Comparison of ENCODE assay signal across 26 cellular contexts in the genomic region with DNA sequence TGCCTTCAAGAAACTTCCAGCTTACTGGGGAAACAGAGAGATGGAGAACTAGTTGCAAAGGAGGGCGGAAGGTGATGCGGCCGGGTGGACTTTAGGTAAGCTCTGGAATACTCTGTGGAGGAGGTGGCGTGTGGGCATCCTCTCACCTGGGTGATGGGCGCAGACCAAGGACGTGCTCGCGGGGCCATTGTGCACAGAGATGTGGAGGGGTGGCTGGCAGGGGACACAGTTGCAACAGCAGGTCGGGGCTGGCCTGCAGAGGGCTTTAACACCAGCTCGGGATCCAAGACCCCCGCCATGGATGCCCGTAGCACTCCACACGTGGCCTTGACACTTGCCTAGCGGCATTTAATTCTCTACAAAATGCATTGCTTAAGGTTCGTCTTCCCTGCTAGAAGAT. TPM values are rescaled to one million over a fixed set of nuclear protein-coding genes. Genes with fewer than 3 reads are reported as not detected.
DNase-seq lines count a peak whose midpoint lies in the region; ATAC-seq and TF ChIP-seq lines count a peak whose summit lies in the region.
"Had no signal": no experiment of that assay in that cellular context is flagged by ENCODE, and none has a peak within 500 bp of the region (broad histone marks: within the 10 kb centered on the region; RNA-seq: fewer than 3 reads in every experiment).

No MANE protein-coding gene starts in this region.

- ATAC-seq in activated naive CD8-positive, alpha-beta T cell treated with anti-CD3 and anti-CD28 coated beads, Interleukin-2, amount 10 ng/mL, durations not matched to agents 7 days and 5 days (ENCODE audit: low read depth): no peak
- no peak for ATAC-seq in activated naive CD8-positive, alpha-beta T cell treated with anti-CD3 and anti-CD28 coated beads, Interleukin-2, amount 50 U/mL, for 24 hours
- ATAC-seq in WTC11 (no peak), GM21526 (IDR thresholded peaks at IDR 0.05; ENCODE audit: low FRiP score, unreplicated experiment) (no peak), GM21447 (IDR thresholded peaks at IDR 0.05; ENCODE audit: unreplicated experiment) (no peak)
- ATAC-seq: GM12878 had no signal

- H3K4me1 Mint-ChIP-seq in activated naive CD8-positive, alpha-beta T cell treated with anti-CD3 and anti-CD28 coated beads, Interleukin-2, amount 10 ng/mL, durations not matched to agents 7 days and 5 days: peaks cover 4% of the 10 kb centered on the region
- peaks cover 2% of the 10 kb centered on the region for H3K4me1 Mint-ChIP-seq in activated naive CD8-positive, alpha-beta T cell treated with anti-CD3 and anti-CD28 coated beads, Interleukin-2, amount 50 U/mL, for 24 hours
- peaks cover 9% of the 10 kb centered on the region for H3K4me1 Mint-ChIP-seq in WTC11
- H3K4me1 Mint-ChIP-seq in nephron: peaks cover 12% of the 10 kb centered on the region
- peaks cover 20% of the 10 kb centered on the region for H3K4me1 Mint-ChIP-seq in type B pancreatic cell (ENCODE audit: unreplicated experiment)

- H3K36me3 Mint-ChIP-seq in activated naive CD8-positive, alpha-beta T cell treated with anti-CD3 and anti-CD28 coated beads, Interleukin-2, amount 10 ng/mL, durations not matched to agents 7 days and 5 days: no peaks in the 10 kb centered on the region
- no peaks in the 10 kb centered on the region for H3K36me3 Mint-ChIP-seq in activated naive CD8-positive, alpha-beta T cell treated with anti-CD3 and anti-CD28 coated beads, Interleukin-2, amount 50 U/mL, for 24 hours (ENCODE audit: low read depth)
- H3K36me3 Mint-ChIP-seq in WTC11: peaks cover 9% of the 10 kb centered on the region; the same call in 1 of the 2 replicates
- H3K36me3 Mint-ChIP-seq in nephron (ENCODE audit: low read depth): peaks cover 18% of the 10 kb centered on the region
- H3K36me3 Mint-ChIP-seq in type B pancreatic cell: peaks cover 8% of the 10 kb centered on the region

- no peak for DNase-seq in activated naive CD8-positive, alpha-beta T cell treated with anti-CD3 and anti-CD28 coated beads, Interleukin-2, amount 10 ng/mL, durations not matched to agents 7 days and 5 days
- DNase-seq in activated naive CD8-positive, alpha-beta T cell treated with anti-CD3 and anti-CD28 coated beads, Interleukin-2, amount 50 U/mL, for 24 hours: no peak
- DNase-seq in WTC11 (ENCODE audit: low spot score) (no peak), type B pancreatic cell (ENCODE audit: extremely low spot score, unreplicated experiment) (no peak), SHP77 treated with DMSO at 0.1 percent for 48 hours (lab: John Stamatoyannopoulos, UW) (no peak)
- DNase-seq: Caco-2; CD4-positive, alpha-beta memory T cell; DMS 273 treated with DMSO at 0.1 percent for 48 hours; DMS79; EL; GDM1; GOT3; HCEC 1CT; KG1; MM.1S; NCI-H1417; NCI-H1694 treated with DMSO at 0.1 percent for 48 hours; NCI-H2081; NCI-H2227 treated with DMSO at 0.1 percent for 48 hours; NCI-H526 treated with DMSO at 0.1 percent for 48 hours; Peyer's patch; SK-N-SH had no signal

- H3K27me3 Mint-ChIP-seq in activated naive CD8-positive, alpha-beta T cell treated with anti-CD3 and anti-CD28 coated beads, Interleukin-2, amount 10 ng/mL, durations not matched to agents 7 days and 5 days: no peaks in the 10 kb centered on the region
- no peaks in the 10 kb centered on the region for H3K27me3 Mint-ChIP-seq in activated naive CD8-positive, alpha-beta T cell treated with anti-CD3 and anti-CD28 coated beads, Interleukin-2, amount 50 U/mL, for 24 hours
- H3K27me3 Mint-ChIP-seq in WTC11 (ENCODE audit: low read depth) (no peaks in the 10 kb centered on the region), nephron (ENCODE audit: low read depth) (no peaks in the 10 kb centered on the region), type B pancreatic cell (no peaks in the 10 kb centered on the region)
- H3K27me3 Mint-ChIP-seq: CD4-positive, alpha-beta memory T cell had no signal

- POLR2A ChIA-PET in activated naive CD8-positive, alpha-beta T cell treated with anti-CD3 and anti-CD28 coated beads, Interleukin-2, amount 10 ng/mL, durations not matched to agents 7 days and 5 days (lab: Charles Lee): interaction anchor here (1.2 kb wide), 1 partner anchor 11 kb away, joined by 5 read pairs; no protein-coding TSS in a partner anchor
- POLR2A ChIA-PET in WTC11 (lab: Charles Lee): no interaction called here

- TF ChIP-seq CTCF in WTC11 (IDR thresholded peaks at IDR 0.05): no peak
- TF ChIP-seq CTCF in nephron (IDR thresholded peaks at IDR 0.05; ENCODE audit: unreplicated experiment in 3 of 3): no peak
- no peak for TF ChIP-seq CTCF in type B pancreatic cell (conservative IDR thresholded peaks at IDR 0.05)

- CTCF ChIA-PET in WTC11 (lab: Charles Lee): interaction anchor here (1.2 to 2.0 kb wide), 4 partner anchors 8 to 23 kb away, joined by 4 to 12 read pairs (median 4); no protein-coding TSS in a partner anchor

- H3K4me3 Mint-ChIP-seq in activated naive CD8-positive, alpha-beta T cell treated with anti-CD3 and anti-CD28 coated beads, Interleukin-2, amount 10 ng/mL, durations not matched to agents 7 days and 5 days: no peak overlapping the region
- H3K4me3 Mint-ChIP-seq in activated naive CD8-positive, alpha-beta T cell treated with anti-CD3 and anti-CD28 coated beads, Interleukin-2, amount 50 U/mL, for 24 hours: no peak overlapping the region
- no peak overlapping the region for H3K4me3 Mint-ChIP-seq in WTC11
- no peak overlapping the region for H3K4me3 Mint-ChIP-seq in nephron
- H3K4me3 Mint-ChIP-seq in type B pancreatic cell: no peak overlapping the region
- H3K4me3 Mint-ChIP-seq: CD4-positive, alpha-beta memory T cell had no signal

- no peaks in the 10 kb centered on the region for H3K9me3 Mint-ChIP-seq in activated naive CD8-positive, alpha-beta T cell treated with anti-CD3 and anti-CD28 coated beads, Interleukin-2, amount 10 ng/mL, durations not matched to agents 7 days and 5 days
- H3K9me3 Mint-ChIP-seq in activated naive CD8-positive, alpha-beta T cell treated with anti-CD3 and anti-CD28 coated beads, Interleukin-2, amount 50 U/mL, for 24 hours: no peaks in the 10 kb centered on the region
- H3K9me3 Mint-ChIP-seq in WTC11 (no peaks in the 10 kb centered on the region), nephron (no peaks in the 10 kb centered on the region), type B pancreatic cell (no peaks in the 10 kb centered on the region)

- H3K27ac Mint-ChIP-seq in activated naive CD8-positive, alpha-beta T cell treated with anti-CD3 and anti-CD28 coated beads, Interleukin-2, amount 10 ng/mL, durations not matched to agents 7 days and 5 days: peak overlapping the region; percentile 13
- H3K27ac Mint-ChIP-seq in activated naive CD8-positive, alpha-beta T cell treated with anti-CD3 and anti-CD28 coated beads, Interleukin-2, amount 50 U/mL, for 24 hours: no peak overlapping the region
- H3K27ac Mint-ChIP-seq in WTC11: peak overlapping the region; percentile 51; the same call in 1 of the 2 replicates
- H3K27ac Mint-ChIP-seq in nephron: peak overlapping the region; percentile 33 to 51 (median 35)
- H3K27ac Mint-ChIP-seq in type B pancreatic cell: peak overlapping the region; percentile 53

TF ChIP-seq in WTC11, 78 proteins besides CTCF, POLR2A, EP300 and RAD21:
- TF ChIP-seq CREB1 (CRISPR knock-in tag; IDR thresholded peaks at IDR 0.05) (no peak), EMX1 (CRISPR knock-in tag; IDR thresholded peaks at IDR 0.05) (no peak), GTF2I (CRISPR knock-in tag; conservative IDR thresholded peaks at IDR 0.05) (no peak)

RNA-seq across cellular contexts. Expression of a gene that starts 26.6 kb away (rescaled TPM):
- 1 to 10 TPM; 8.6 to 8.8 TPM for total RNA-seq in activated naive CD8-positive, alpha-beta T cell treated with anti-CD3 and anti-CD28 coated beads, Interleukin-2, amount 10 ng/mL, durations not matched to agents 7 days and 5 days
- 4.6 to 5.9 TPM (median 5.1 TPM) in 3 replicates for total RNA-seq in WTC11 (2021)
- total RNA-seq in type B pancreatic cell (ENCODE audit: low replicate concordance): 22.3 and 37.5 TPM in 2 replicates

RNA-seq across cellular contexts. Expression of a gene that starts 40.3 kb away (rescaled TPM):
- 10 to 100 TPM; 88.3 to 91.0 TPM for total RNA-seq in activated naive CD8-positive, alpha-beta T cell treated with anti-CD3 and anti-CD28 coated beads, Interleukin-2, amount 10 ng/mL, durations not matched to agents 7 days and 5 days
- 181 to 186 TPM (median 186 TPM) in 3 replicates for total RNA-seq in WTC11 (2021)
- total RNA-seq in type B pancreatic cell (ENCODE audit: low replicate concordance): 102 and 115 TPM in 2 replicates

RNA-seq across cellular contexts. Expression of a gene that starts 40.9 kb away (rescaled TPM):
- 10 to 100 TPM; 19.5 to 22.7 TPM for total RNA-seq in activated naive CD8-positive, alpha-beta T cell treated with anti-CD3 and anti-CD28 coated beads, Interleukin-2, amount 10 ng/mL, durations not matched to agents 7 days and 5 days
- total RNA-seq in WTC11 (2021) (17.2 to 19.1 TPM (median 17.5 TPM) in 3 replicates), type B pancreatic cell (ENCODE audit: low replicate concordance) (14.5 and 28.4 TPM in 2 replicates)
